Comparison of ENCODE assay signal across 1 cellular context in genomic region chrX:7264399-7264798, GRCh38.
TF ChIP-seq lines count a peak whose summit lies in the region.

No MANE protein-coding gene starts in this region.

TF ChIP-seq in GM12878, 131 proteins besides CTCF, POLR2A, EP300 and RAD21 (continued from another document):
- TF ChIP-seq CUX1 (IDR thresholded peaks at IDR 0.05; ENCODE audit: insufficient replicate concordance, low read depth, low read length) (no peak), SKIL (IDR thresholded peaks at IDR 0.05; ENCODE audit: low read depth, poor library complexity, severe bottlenecking) (peak; percentile 77), MYB (IDR thresholded peaks at IDR 0.05; ENCODE audit: borderline replicate concordance, low read depth, low read length) (no peak), NR2F1 (conservative IDR thresholded peaks at IDR 0.05) (no peak), PKNOX1 (IDR thresholded peaks at IDR 0.05) (no peak), NRF1 (conservative IDR thresholded peaks at IDR 0.05; ENCODE audit: low read depth, low read length) (no peak), MEF2B (IDR thresholded peaks at IDR 0.05; ENCODE audit: partially characterized antibody, poor library complexity, severe bottlenecking) (peak; percentile 59), IKZF2 (IDR thresholded peaks at IDR 0.05) (peak; percentile 48 to 63; a peak in 3 of 4 replicates), NFIC (IDR thresholded peaks at IDR 0.05; ENCODE audit: low read depth, low read length) (0 out of 2 replicates have a peak, but pooled peaks have one; percentile 42), JUND (IDR thresholded peaks at IDR 0.05; ENCODE audit: low read depth, low read length) (no peak), HCFC1 (IDR thresholded peaks at IDR 0.05; ENCODE audit: low read length) (no peak), KAT2A (conservative IDR thresholded peaks at IDR 0.05; ENCODE audit: control insufficient read depth, low read depth, low read length) (no peak)
